Comparison of ENCODE assay signal across 17 cellular contexts in the genomic region with DNA sequence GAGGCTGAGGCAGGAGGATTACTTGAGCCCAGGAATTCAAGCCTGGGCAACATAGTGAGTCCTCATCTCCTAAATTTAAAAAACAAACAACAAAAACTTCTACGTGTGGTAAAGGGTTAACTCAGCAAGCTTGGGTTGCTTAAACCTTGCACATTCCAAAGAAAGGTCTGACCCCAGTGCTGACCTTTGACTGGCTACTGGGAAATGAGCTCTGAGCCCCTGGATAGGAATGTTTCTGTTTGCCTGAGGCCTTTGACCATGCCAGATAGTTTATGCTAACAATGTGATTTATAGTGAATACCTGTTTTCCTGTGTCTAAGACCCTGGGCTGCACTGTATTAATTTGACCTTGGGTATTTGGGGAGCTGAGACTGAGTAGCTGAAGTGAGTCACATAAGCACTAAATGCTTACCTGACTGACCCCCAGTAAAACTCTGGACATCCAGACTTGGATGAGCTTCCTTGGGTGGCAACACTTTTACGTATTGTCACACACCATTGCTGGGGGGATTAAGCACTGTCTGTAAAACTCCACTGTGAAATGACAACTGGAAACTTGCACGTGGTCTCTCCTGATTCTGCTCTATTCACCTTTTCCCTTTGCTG. TPM values are rescaled to one million over a fixed set of nuclear protein-coding genes. Genes with fewer than 3 reads are reported as not detected.
DNase-seq lines count a peak whose midpoint lies in the region; ATAC-seq and TF ChIP-seq lines count a peak whose summit lies in the region.
"Had no signal": no experiment of that assay in that cellular context is flagged by ENCODE, and none has a peak within 500 bp of the region (broad histone marks: within the 10 kb centered on the region; RNA-seq: fewer than 3 reads in every experiment).

No MANE protein-coding gene starts in this region.

- H3K4me1 ChIP-seq in GM23338 (ENCODE audit: insufficient read depth) (peaks cover 15% of the 10 kb centered on the region), neural progenitor cell (peaks cover 32% of the 10 kb centered on the region), uterus (no peaks in the 10 kb centered on the region), heart left ventricle (peaks cover 0 to 27% (median 12%) of the 10 kb centered on the region in 12 donors)
- H3K4me1 ChIP-seq: prostate gland had no signal

- peaks cover 31% of the 10 kb centered on the region for H3K4me1 Mint-ChIP-seq in GM23338
- peaks cover 19% of the 10 kb centered on the region for H3K4me1 Mint-ChIP-seq in neural progenitor cell
- H3K4me1 Mint-ChIP-seq: activated B cell treated with CpG ODN at 0.5 μM for 24 hours had no signal

- H3K79me2 ChIP-seq in GM23338 (replicated peaks; ENCODE audit: insufficient read depth): no peaks in the 10 kb centered on the region
- peaks cover 24% of the 10 kb centered on the region for H3K79me2 ChIP-seq in neural progenitor cell (ENCODE audit: low read depth)

- H3K27me3 ChIP-seq in GM23338 (ENCODE audit: insufficient read depth) (no peaks in the 10 kb centered on the region), neural progenitor cell (no peaks in the 10 kb centered on the region), uterus (no peaks in the 10 kb centered on the region), heart left ventricle (no peaks in the 10 kb centered on the region)
- H3K27me3 ChIP-seq: spleen had no signal

- no peaks in the 10 kb centered on the region for H3F3A ChIP-seq in GM23338 (replicated peaks; ENCODE audit: low read depth)
- peaks cover 25% of the 10 kb centered on the region for H3F3A ChIP-seq in neural progenitor cell (ENCODE audit: low read depth)

- intact Hi-C loops in uterus (cut with DNase I; ENCODE audit: low total_unique reads) (no loop called here), heart left ventricle (cut with DNase I) (no loop called here)

- H3K27ac Mint-ChIP-seq in GM23338: no peak overlapping the region
- H3K27ac Mint-ChIP-seq in neural progenitor cell: peak overlapping the region; percentile 52
- H3K27ac Mint-ChIP-seq: activated B cell treated with CpG ODN at 0.5 μM for 24 hours; activated CD8-positive, alpha-beta T cell treated with anti-CD3 and anti-CD28 coated beads, Interleukin-2, amount 10 ng/mL, durations not matched to agents 7 days and 5 days had no signal

- no peaks in the 10 kb centered on the region for H3K36me3 ChIP-seq in GM23338 (ENCODE audit: insufficient read depth)
- no peaks in the 10 kb centered on the region for H3K36me3 ChIP-seq in neural progenitor cell
- H3K36me3 ChIP-seq in uterus: no peaks in the 10 kb centered on the region
- H3K36me3 ChIP-seq in heart left ventricle: peaks cover 0 to 60% (median 32%) of the 10 kb centered on the region in 9 donors
- H3K36me3 ChIP-seq: prostate gland had no signal

- H3K27me3 Mint-ChIP-seq in GM23338 (ENCODE audit: insufficient read depth, low read depth, poor library complexity): no peaks in the 10 kb centered on the region
- no peaks in the 10 kb centered on the region for H3K27me3 Mint-ChIP-seq in neural progenitor cell (ENCODE audit: insufficient read depth, low read depth)
- H3K27me3 Mint-ChIP-seq: activated B cell treated with CpG ODN at 0.5 μM for 24 hours; naive thymus-derived CD4-positive, alpha-beta T cell had no signal

- H2AFZ ChIP-seq in GM23338 (no peak overlapping the region), neural progenitor cell (replicated peaks) (no peak overlapping the region)

- no peak overlapping the region for H3K4me3 Mint-ChIP-seq in GM23338
- H3K4me3 Mint-ChIP-seq in neural progenitor cell: peak overlapping the region; percentile 14
- H3K4me3 Mint-ChIP-seq: activated B cell treated with CpG ODN at 0.5 μM for 24 hours; activated CD8-positive, alpha-beta T cell treated with anti-CD3 and anti-CD28 coated beads, Interleukin-2, amount 10 ng/mL, durations not matched to agents 7 days and 5 days; naive thymus-derived CD4-positive, alpha-beta T cell had no signal

- H3K9ac ChIP-seq in neural progenitor cell: no peak overlapping the region

- H3K9me3 Mint-ChIP-seq in GM23338 (no peaks in the 10 kb centered on the region), neural progenitor cell (peaks cover under 1% of the 10 kb centered on the region)
- H3K9me3 Mint-ChIP-seq: activated B cell treated with CpG ODN at 0.5 μM for 24 hours had no signal

- 62 to 71% (median 66%) methylated on average over 3 of the region's 3 CpGs for WGBS in heart left ventricle, 4 donors

- H3K9me2 ChIP-seq in GM23338 (ENCODE audit: insufficient read depth): no peaks in the 10 kb centered on the region

- DNase-seq in GM23338 (ENCODE audit: low spot score) (peak; percentile 80), M059J (ENCODE audit: low read depth) (peak; percentile 80), iPS-NIHi11 (ENCODE audit: low spot score) (peak; percentile 42), neural progenitor cell (ENCODE audit: low spot score) (peak; percentile 88), uterus (no peak), retina (no peak), heart left ventricle (no peak)
- DNase-seq in NK-92 treated with Interleukin-12 subunit alpha and Interleukin-12 subunit beta, amount 100 ng/mL, for 24 hours (lab: John Stamatoyannopoulos, UW): no peak
- DNase-seq: activated B cell treated with CpG ODN at 0.5 μM for 24 hours; activated CD8-positive, alpha-beta T cell treated with anti-CD3 and anti-CD28 coated beads, Interleukin-2, amount 10 ng/mL, durations not matched to agents 7 days and 5 days; lower lobe of right lung; naive thymus-derived CD4-positive, alpha-beta T cell; NCI-H187 treated with DMSO at 0.1 percent for 48 hours; NCI-H446 treated with DMSO at 0.1 percent for 48 hours; SHP77 treated with DMSO at 0.1 percent for 48 hours; spleen had no signal

- no peak for TF ChIP-seq POLR2A in uterus (IDR thresholded peaks at IDR 0.05)
- TF ChIP-seq POLR2A in heart left ventricle (IDR thresholded peaks at IDR 0.05): no peak

- 0 out of 2 replicates have a peak overlapping the region, but pooled peaks have one; percentile 35 for H3K27ac ChIP-seq in GM23338 (ENCODE audit: low read depth)
- H3K27ac ChIP-seq in neural progenitor cell: peak overlapping the region; percentile 85
- no peak overlapping the region for H3K27ac ChIP-seq in uterus
- no peak overlapping the region for H3K27ac ChIP-seq in heart left ventricle
- H3K27ac ChIP-seq: lower lobe of right lung, prostate gland, spleen had no signal

- H3K36me3 Mint-ChIP-seq in GM23338 (ENCODE audit: low read depth) (peaks cover 2% of the 10 kb centered on the region; the same call in 1 of the 3 replicates), neural progenitor cell (peaks cover 7% of the 10 kb centered on the region)

- H3K9me3 ChIP-seq in neural progenitor cell (ENCODE audit: low read depth) (no peaks in the 10 kb centered on the region), uterus (no peaks in the 10 kb centered on the region), heart left ventricle (peaks cover 0 to 4% (median 0%) of the 10 kb centered on the region in 12 donors)
- H3K9me3 ChIP-seq: lower lobe of right lung, prostate gland, spleen had no signal

- H4K20me1 ChIP-seq in GM23338 (replicated peaks; ENCODE audit: insufficient read depth): peaks cover 8% of the 10 kb centered on the region; the same call in 1 of the 2 replicates
- peaks cover 8% of the 10 kb centered on the region for H4K20me1 ChIP-seq in neural progenitor cell (ENCODE audit: low read depth)

- H3K4me3 ChIP-seq in GM23338 (no peak overlapping the region), neural progenitor cell (peak overlapping the region; percentile 18), uterus (no peak overlapping the region), heart left ventricle (no peak overlapping the region)
- H3K4me3 ChIP-seq: lower lobe of right lung, prostate gland, spleen had no signal

- H3K4me2 ChIP-seq in GM23338 (no peak overlapping the region), neural progenitor cell (peak overlapping the region; percentile 76)

- peak; percentile 93 for ATAC-seq in GM23338
- no peak for ATAC-seq in heart left ventricle
- ATAC-seq: activated CD8-positive, alpha-beta T cell treated with anti-CD3 and anti-CD28 coated beads, Interleukin-2, amount 10 ng/mL, durations not matched to agents 7 days and 5 days; lower lobe of right lung; naive thymus-derived CD4-positive, alpha-beta T cell had no signal

- TF ChIP-seq CTCF in GM23338 (conservative IDR thresholded peaks at IDR 0.05; ENCODE audit: low read depth in 2 of 2) (no peak), neural progenitor cell (IDR thresholded peaks at IDR 0.05) (no peak), uterus (IDR thresholded peaks at IDR 0.05) (no peak), heart left ventricle (IDR thresholded peaks at IDR 0.05) (no peak)

TF ChIP-seq in GM23338, 12 proteins besides CTCF, POLR2A, EP300 and RAD21 (continues in another document):
- TF ChIP-seq JUNB (IDR thresholded peaks at IDR 0.05; ENCODE audit: unreplicated experiment) (no peak), CREB1 (CRISPR knock-in tag; IDR thresholded peaks at IDR 0.05; ENCODE audit: low read depth) (no peak), EZH2phosphoT487 (IDR thresholded peaks at IDR 0.05; ENCODE audit: unreplicated experiment) (no peak), STAT1 (IDR thresholded peaks at IDR 0.05; ENCODE audit: unreplicated experiment) (no peak)

RNA-seq across cellular contexts. Expression of a gene that starts 20.7 kb away (rescaled TPM):
- 26.0 and 35.0 TPM in 2 replicates for total RNA-seq in GM23338 (2014; rRNA removed; shearing (Covaris generic))
- 9.8 and 10.3 TPM in 2 replicates for polyA plus RNA-seq in GM23338 (2016; fragmentation: Nextera tagmentation; extraction: Ambion mirVana)
- 19.5 and 30.4 TPM in 2 replicates for total RNA-seq in M059J (2014; rRNA removed; shearing (Covaris generic))
- total RNA-seq in neural progenitor cell (ENCODE audit: low replicate concordance): 22.0 and 31.8 TPM in 2 replicates
- total RNA-seq in uterus: 10 to 100 TPM in 3 of 4 donors, 1 to 10 TPM in 1; 3.8 to 38.7 (median 19.6) TPM
- 10 to 100 TPM; 24.1 to 45.0 (median 32.4) TPM for total RNA-seq in heart left ventricle
- 10 to 100 TPM; 17.0 to 26.2 TPM for polyA plus RNA-seq in heart left ventricle

Comparison
In these comparisons a context has a peak if more than half of its experiments do, and no peak if none do; other contexts are left out.
1. DNase-seq: peak in GM23338 (single experiment), M059J (single experiment), iPS-NIHi11 (single experiment) and neural progenitor cell (single experiment); none in uterus (0 of 2), retina (single experiment), heart left ventricle (0 of 5) and NK-92 treated with Interleukin-12 subunit alpha and Interleukin-12 subunit beta, amount 100 ng/mL, for 24 hours (single experiment).
2. H3K27ac ChIP-seq: peak in GM23338 (single experiment) and neural progenitor cell (single experiment); none in uterus (0 of 2) and heart left ventricle (0 of 12).